8 cellular contexts compared by ENCODE assay signal in the genomic region with DNA sequence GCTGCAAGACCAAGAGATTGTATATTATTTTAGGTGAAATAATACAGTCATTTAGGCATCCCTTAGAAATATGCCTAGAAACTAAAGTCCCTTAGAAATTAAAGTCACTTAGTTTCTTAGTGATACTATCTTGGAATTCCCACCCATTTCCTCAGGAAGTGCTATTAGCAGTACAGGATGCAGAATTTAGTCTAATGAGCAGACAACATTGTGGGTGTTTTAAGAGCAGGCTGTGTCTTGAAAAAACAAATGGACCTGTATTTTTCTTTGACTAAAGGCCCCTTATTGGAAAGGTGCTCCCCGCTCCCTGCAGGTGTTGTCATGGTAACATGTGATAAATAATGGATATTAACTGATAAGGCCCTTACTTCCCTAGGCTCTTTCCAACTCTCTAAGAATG. TPM values are rescaled to one million over a fixed set of nuclear protein-coding genes. Genes with fewer than 3 reads are reported as not detected.
A peak's percentile ranks its signal among the peaks of the same experiment; 100 is the strongest.
DNase-seq lines count a peak whose midpoint lies in the region; ATAC-seq and TF ChIP-seq lines count a peak whose summit lies in the region.

No MANE protein-coding gene starts in this region.

- H3K9ac ChIP-seq in H9 (ENCODE audit: extremely low read depth, insufficient read length, low read length), result no peak overlapping the region

- TF ChIP-seq POLR2A in right lobe of liver (IDR thresholded peaks at IDR 0.05) (no peak), vagina (IDR thresholded peaks at IDR 0.05) (no peak)

- H4K91ac ChIP-seq in H9 (ENCODE audit: insufficient read length, low read depth, low read length), result no peak overlapping the region

- DNase-seq in heart right ventricle, result no peak
- no peak for DNase-seq in cardiac septum (ENCODE audit: low spot score)
- DNase-seq in activated naive CD8-positive, alpha-beta T cell treated with anti-CD3 and anti-CD28 coated beads, Interleukin-2, amount 50 U/mL, for 24 hours, result no peak
- no peak for DNase-seq in right lobe of liver
- DNase-seq in vagina (ENCODE audit: extremely low spot score in 2 of 2), result no peak
- no peak for DNase-seq in H9
- DNase-seq in putamen (ENCODE audit: low spot score), result no peak

- no peak overlapping the region for H3K18ac ChIP-seq in H9 (ENCODE audit: insufficient read length, low read depth, low read length)

- no peak overlapping the region for H3K4ac ChIP-seq in H9 (ENCODE audit: low read depth, low read length)

- H2BK20ac ChIP-seq in H9 (ENCODE audit: low read depth, low read length, poor library complexity, severe bottlenecking), result no peak overlapping the region

- no peaks in the 10 kb centered on the region for H3K79me2 ChIP-seq in H9 (ENCODE audit: insufficient read depth, low read length)

- H3K9me3 Mint-ChIP-seq in activated naive CD8-positive, alpha-beta T cell treated with anti-CD3 and anti-CD28 coated beads, Interleukin-2, amount 50 U/mL, for 24 hours, result no peaks in the 10 kb centered on the region
- H3K9me3 Mint-ChIP-seq in H9, result peaks cover 0 to 2% of the 10 kb centered on the region in 2 experiments; a peak in 2 of 5 replicates

- no peak overlapping the region for H2AFZ ChIP-seq in H9 (ENCODE audit: low read length)

- H3K23ac ChIP-seq in H9 (ENCODE audit: insufficient read length, low read depth, low read length), result no peak overlapping the region

- no peaks in the 10 kb centered on the region for H3K27me3 ChIP-seq in heart right ventricle
- no peaks in the 10 kb centered on the region for H3K27me3 ChIP-seq in right lobe of liver
- H3K27me3 ChIP-seq in vagina, result no peaks in the 10 kb centered on the region
- no peaks in the 10 kb centered on the region for H3K27me3 ChIP-seq in H9 (ENCODE audit: insufficient read depth, low read length)

- H3K4me3 ChIP-seq in heart right ventricle (peak overlapping the region in 2 of 10 donors; percentile 1 to 21), right lobe of liver (no peak overlapping the region), vagina (no peak overlapping the region)

- H3K9me3 ChIP-seq in heart right ventricle (no peaks in the 10 kb centered on the region), right lobe of liver (no peaks in the 10 kb centered on the region), vagina (no peaks in the 10 kb centered on the region), H9 (ENCODE audit: control insufficient read depth, low read depth, low read length) (no peaks in the 10 kb centered on the region)

- peaks cover 2% of the 10 kb centered on the region for H3K27me3 Mint-ChIP-seq in activated naive CD8-positive, alpha-beta T cell treated with anti-CD3 and anti-CD28 coated beads, Interleukin-2, amount 50 U/mL, for 24 hours
- no peaks in the 10 kb centered on the region for H3K27me3 Mint-ChIP-seq in H9 (ENCODE audit: low read depth)

- H3K27ac ChIP-seq in heart right ventricle, result peak overlapping the region; percentile 11 to 85 (median 72)
- H3K27ac ChIP-seq in right lobe of liver, result no peak overlapping the region
- peak overlapping the region; percentile 51 for H3K27ac ChIP-seq in vagina
- H3K27ac ChIP-seq in H9 (ENCODE audit: insufficient read length, low read depth, low read length), result no peak overlapping the region

- no peaks in the 10 kb centered on the region for H3K79me1 ChIP-seq in H9 (ENCODE audit: insufficient read depth, low read depth, low read length, poor library complexity, severe bottlenecking)

- no peak overlapping the region for H3T11ph ChIP-seq in H9 (ENCODE audit: low read length)

- H3K4me3 Mint-ChIP-seq in activated naive CD8-positive, alpha-beta T cell treated with anti-CD3 and anti-CD28 coated beads, Interleukin-2, amount 50 U/mL, for 24 hours, result no peak overlapping the region
- no peak overlapping the region for H3K4me3 Mint-ChIP-seq in H9

- no peak overlapping the region for H3K14ac ChIP-seq in H9 (ENCODE audit: insufficient read depth, low read length)

- H2BK15ac ChIP-seq in H9 (ENCODE audit: low read depth, low read length), result no peak overlapping the region

- H3K23me2 ChIP-seq in H9 (ENCODE audit: insufficient read length, low read depth, low read length, poor library complexity, severe bottlenecking), result no peaks in the 10 kb centered on the region

- H4K20me1 ChIP-seq in H9 (ENCODE audit: control insufficient read depth, insufficient read depth, insufficient read length), result no peaks in the 10 kb centered on the region

- H3K56ac ChIP-seq in H9 (ENCODE audit: insufficient read length, low read depth, low read length), result no peak overlapping the region

- 65 to 86% methylated on average over 1 of the region's 1 CpG for WGBS in heart right ventricle, 2 donors
- 55% methylated on average over 1 of the region's 1 CpG for WGBS in right lobe of liver (ENCODE audit: insufficient coverage, low coverage, low lambda C conversion rate, missing lambda C conversion rate)
- no CpG with 5 or more reads among the region's 1 CpG for WGBS in H9 (ENCODE audit: extremely low coverage, insufficient read length, low lambda C conversion rate)

- intact Hi-C loops in heart right ventricle (cut with DNase I), result loop anchor here in 9 of 10 donors (1.0 to 10.0 kb wide), 15 partner anchors 38 to 596 kb away; partner anchors contain the start of genes NREP (in 6 of the 9) and STARD4 (in 1 of the 9)
- intact Hi-C loops in cardiac septum (cut with DNase I), result loop anchor here (1.0 to 10.0 kb wide), 5 partner anchors 20 to 464 kb away; no protein-coding TSS in a partner anchor
- intact Hi-C loops in right lobe of liver (cut with DNase I), result loop anchor here in 1 of 2 donors (10.0 kb wide), 1 partner anchor 594 kb away; no protein-coding TSS in a partner anchor
- intact Hi-C loops in vagina (cut with DNase I), result loop anchor here (5.0 kb wide), 1 partner anchor 611 kb away; no protein-coding TSS in a partner anchor

- H3K4me2 ChIP-seq in H9 (ENCODE audit: insufficient read depth, insufficient read length, low read length), result no peak overlapping the region

- no peak overlapping the region for H4K8ac ChIP-seq in H9 (replicated peaks; ENCODE audit: insufficient read length, low read depth, low read length)

- H3K36me3 ChIP-seq in heart right ventricle (no peaks in the 10 kb centered on the region), right lobe of liver (no peaks in the 10 kb centered on the region), vagina (no peaks in the 10 kb centered on the region)

- H3K27ac Mint-ChIP-seq in activated naive CD8-positive, alpha-beta T cell treated with anti-CD3 and anti-CD28 coated beads, Interleukin-2, amount 50 U/mL, for 24 hours, result peak overlapping the region; percentile 59
- H3K27ac Mint-ChIP-seq in H9, result peak overlapping the region in 1 of 3 experiments; percentile 93; a peak in 3 of 7 replicates

- H4K5ac ChIP-seq in H9 (ENCODE audit: insufficient read length, low read depth, low read length), result no peak overlapping the region

- H3K4me1 Mint-ChIP-seq in activated naive CD8-positive, alpha-beta T cell treated with anti-CD3 and anti-CD28 coated beads, Interleukin-2, amount 50 U/mL, for 24 hours, result peaks cover 38% of the 10 kb centered on the region
- peaks cover 40 to 41% of the 10 kb centered on the region in 2 experiments for H3K4me1 Mint-ChIP-seq in H9

- H3K4me1 ChIP-seq in heart right ventricle (peaks cover 2 to 38% (median 22%) of the 10 kb centered on the region in 9 donors), right lobe of liver (peaks cover 0 to 16% (median 0%) of the 10 kb centered on the region in 4 donors), vagina (no peaks in the 10 kb centered on the region), H9 (ENCODE audit: insufficient read depth, low read length) (peaks cover 9% of the 10 kb centered on the region; the same call in 1 of the 2 replicates)

- no peak overlapping the region for H2AK5ac ChIP-seq in H9 (ENCODE audit: insufficient read length, low read length)

- H2BK5ac ChIP-seq in H9 (ENCODE audit: insufficient read length, low read length), result no peak overlapping the region

- ATAC-seq in heart right ventricle (peak; percentile 37 to 91 (median 76)), right lobe of liver (peak in 3 of 4 donors; percentile 12 to 32 (median 19)), HG02588 (IDR thresholded peaks at IDR 0.05; ENCODE audit: unreplicated experiment) (no peak)
- no peak for ATAC-seq in activated naive CD8-positive, alpha-beta T cell treated with anti-CD3 and anti-CD28 coated beads, Interleukin-2, amount 50 U/mL, for 24 hours

- H2BK120ac ChIP-seq in H9 (ENCODE audit: low read depth, low read length, poor library complexity, severe bottlenecking), result no peak overlapping the region

- no peak for TF ChIP-seq CTCF in heart right ventricle (IDR thresholded peaks at IDR 0.05)
- no peak for TF ChIP-seq CTCF in right lobe of liver (IDR thresholded peaks at IDR 0.05)
- no peak for TF ChIP-seq CTCF in vagina (IDR thresholded peaks at IDR 0.05)
- no peak for TF ChIP-seq CTCF in H9 (conservative IDR thresholded peaks at IDR 0.05)

- no peaks in the 10 kb centered on the region for H3K36me3 Mint-ChIP-seq in activated naive CD8-positive, alpha-beta T cell treated with anti-CD3 and anti-CD28 coated beads, Interleukin-2, amount 50 U/mL, for 24 hours (ENCODE audit: low read depth)
- H3K36me3 Mint-ChIP-seq in H9 (ENCODE audit: insufficient read depth in 1 of 3, low read depth in 3 of 3), result peaks cover 0 to 5% (median 0%) of the 10 kb centered on the region in 3 experiments; a peak in 1 of 7 replicates

- H2BK12ac ChIP-seq in H9 (ENCODE audit: insufficient read length, low read depth, low read length), result no peak overlapping the region

RNA-seq across cellular contexts. Expression of gene STARD4, which starts 38.8 kb away (rescaled TPM):
- total RNA-seq in heart right ventricle, result 10 to 100 TPM in 3 of 10 donors, 1 to 10 TPM in 7; 3.5 to 14.0 (median 6.1) TPM
- 1 to 10 TPM; 2.9 to 8.5 TPM for polyA plus RNA-seq in heart right ventricle
- 11.7 TPM for total RNA-seq in cardiac septum
- 10 to 100 TPM in 4 of 6 experiments, 1 to 10 TPM in 2; 6.4 to 30.5 (median 18.1) TPM for total RNA-seq in right lobe of liver
- total RNA-seq in vagina, result 18.9 TPM
- 27.1 and 28.7 TPM in 2 replicates for total RNA-seq in H9 (2021)

Comparison
In these comparisons a context has a peak if more than half of its experiments do, and no peak if none do; other contexts are left out.
1. ATAC-seq: peak in heart right ventricle (8 of 8) and right lobe of liver (3 of 4); none in activated naive CD8-positive, alpha-beta T cell treated with anti-CD3 and anti-CD28 coated beads, Interleukin-2, amount 50 U/mL, for 24 hours (single experiment) and HG02588 (single experiment).
2. H3K27ac ChIP-seq: peak in heart right ventricle (10 of 10) and vagina (single experiment); none in right lobe of liver (0 of 3) and H9 (single experiment).